In genomic region chr17:64025732-64026294, GRCh38 we compare ENCODE assay signal across 1 cellular context.
A peak's percentile ranks its signal among the peaks of the same experiment; 100 is the strongest.
TF ChIP-seq lines count a peak whose summit lies in the region.

No MANE protein-coding gene starts in this region.

TF ChIP-seq in K562, 482 proteins besides CTCF, POLR2A, EP300 and RAD21 (continued from another document and continues in another):
- TF ChIP-seq AFF1 (IDR thresholded peaks at IDR 0.05; ENCODE audit: low read depth in 1 of 2, partially characterized antibody in 2 of 2) (no peak), ZNF384 (IDR thresholded peaks at IDR 0.05; ENCODE audit: low read depth, low read length) (no peak), ZNF586 (CRISPR knock-in tag; conservative IDR thresholded peaks at IDR 0.05) (no peak), ATF6 (CRISPR knock-in tag; IDR thresholded peaks at IDR 0.05) (no peak), CREB3 (tag; conservative IDR thresholded peaks at IDR 0.05; ENCODE audit: low read depth) (no peak), RBM34 (IDR thresholded peaks at IDR 0.05; ENCODE audit: borderline replicate concordance, insufficient read depth, low read length) (no peak), HNRNPUL1 (IDR thresholded peaks at IDR 0.05; ENCODE audit: low read length) (no peak), NR3C1 (CRISPR knock-in tag; IDR thresholded peaks at IDR 0.05) (no peak), EHMT2 (IDR thresholded peaks at IDR 0.05) (no peak; the same call in 1 of the 2 replicates), NFIC (IDR thresholded peaks at IDR 0.05) (no peak), ZNF518B (CRISPR knock-in tag; IDR thresholded peaks at IDR 0.05) (no peak), SP2 (IDR thresholded peaks at IDR 0.05; ENCODE audit: extremely low read depth, low read depth, low read length, poor library complexity, severe bottlenecking) (no peak), DIDO1 (tag; IDR thresholded peaks at IDR 0.05; ENCODE audit: low read depth) (no peak), HMGN3 (IDR thresholded peaks at IDR 0.05; ENCODE audit: borderline replicate concordance, extremely low read depth, insufficient read length, low read depth, low read length) (no peak), CREM (IDR thresholded peaks at IDR 0.05; ENCODE audit: low read depth) (peak; percentile 85), NCOA6 (IDR thresholded peaks at IDR 0.05) (no peak), FOXK2 (conservative IDR thresholded peaks at IDR 0.05 in 1 of 2, IDR thresholded peaks at IDR 0.05 in 1 of 2; ENCODE audit: low read depth in 2 of 2) (peak; percentile 98 to 99), NELFE (IDR thresholded peaks at IDR 0.05; ENCODE audit: insufficient read depth, insufficient read length) (no peak), U2AF1 (optimal IDR thresholded peaks at IDR 0.05; ENCODE audit: low read depth, low read length) (no peak), ZNF347 (CRISPR knock-in tag; IDR thresholded peaks at IDR 0.05; ENCODE audit: low read depth) (no peak), ELF4 (CRISPR knock-in tag; IDR thresholded peaks at IDR 0.05) (0 out of 2 replicates have a peak, but pooled peaks have one; percentile 11), HOMEZ (CRISPR knock-in tag; IDR thresholded peaks at IDR 0.05) (no peak), ZNF77 (CRISPR knock-in tag; IDR thresholded peaks at IDR 0.05) (no peak), ZKSCAN1 (IDR thresholded peaks at IDR 0.05; ENCODE audit: low read depth, low read length) (no peak), THAP7 (CRISPR knock-in tag; IDR thresholded peaks at IDR 0.05) (no peak), ZSCAN29 (IDR thresholded peaks at IDR 0.05) (no peak), ZNF253 (CRISPR knock-in tag; conservative IDR thresholded peaks at IDR 0.05) (no peak), PTBP1 (IDR thresholded peaks at IDR 0.05; ENCODE audit: low read depth, low read length) (no peak), ETV6 (IDR thresholded peaks at IDR 0.05; ENCODE audit: borderline replicate concordance in 1 of 2, low read depth in 2 of 2, low read length in 1 of 2) (no peak), ETV6 (CRISPR knock-in tag; IDR thresholded peaks at IDR 0.05; ENCODE audit: borderline replicate concordance) (no peak), CHD4 (IDR thresholded peaks at IDR 0.05; ENCODE audit: insufficient read depth, insufficient replicate concordance, low read depth, low read length, poor library complexity, severe bottlenecking) (no peak), ZNF511 (CRISPR knock-in tag; IDR thresholded peaks at IDR 0.05) (no peak; the same call in 1 of the 2 replicates), UBTF (IDR thresholded peaks at IDR 0.05; ENCODE audit: borderline replicate concordance in 1 of 2, low read depth in 2 of 2, low read length in 2 of 2) (0 out of 4 replicates have a peak, but pooled peaks of 1 of the 2 experiments have one; percentile 66), YBX1 (IDR thresholded peaks at IDR 0.05) (no peak), NFXL1 (CRISPR knock-in tag; IDR thresholded peaks at IDR 0.05) (no peak), GMEB1 (CRISPR knock-in tag; IDR thresholded peaks at IDR 0.05) (no peak), TOE1 (IDR thresholded peaks at IDR 0.05; ENCODE audit: borderline replicate concordance) (no peak), TOE1 (CRISPR knock-in tag; IDR thresholded peaks at IDR 0.05; ENCODE audit: borderline replicate concordance, low read depth) (peak; percentile 86; the same call in 1 of the 2 replicates), DNMT1 (IDR thresholded peaks at IDR 0.05) (no peak), MLX (CRISPR knock-in tag; conservative IDR thresholded peaks at IDR 0.05) (no peak), CBX2 (IDR thresholded peaks at IDR 0.05; ENCODE audit: insufficient read depth, low read length, poor library complexity, severe bottlenecking) (no peak)
